In the genomic region with DNA sequence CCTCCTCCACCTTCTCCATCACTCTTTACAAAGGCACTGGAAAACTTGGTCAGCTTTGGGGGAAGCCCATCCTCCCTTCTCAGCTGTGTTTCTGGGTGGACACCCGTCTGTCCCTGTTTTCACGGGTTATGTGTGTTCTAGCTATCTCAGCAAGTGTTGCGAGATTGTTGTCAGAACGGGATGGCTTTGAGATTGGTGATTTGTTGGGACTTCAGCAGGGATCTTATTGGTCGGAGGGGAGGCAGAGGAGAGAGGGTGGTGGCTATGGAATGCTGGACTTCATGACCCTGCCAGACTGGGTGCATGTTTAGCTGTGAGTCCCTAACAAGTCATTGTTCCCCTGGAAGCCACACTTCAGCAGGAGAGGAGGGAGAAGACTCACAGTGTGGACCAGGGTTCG, we compare ENCODE assay signal across 13 cellular contexts. TPM values are rescaled to one million over a fixed set of nuclear protein-coding genes. Genes with fewer than 3 reads are reported as not detected.
A peak's percentile ranks its signal among the peaks of the same experiment; 100 is the strongest.
DNase-seq lines count a peak whose midpoint lies in the region; ATAC-seq and TF ChIP-seq lines count a peak whose summit lies in the region.
"Had no signal": no experiment of that assay in that cellular context is flagged by ENCODE, and none has a peak within 500 bp of the region (broad histone marks: within the 10 kb centered on the region; RNA-seq: fewer than 3 reads in every experiment).

No MANE protein-coding gene starts in this region.

- H3K14ac ChIP-seq in mesenchymal stem cell (ENCODE audit: low read length in 2 of 2) = no peak overlapping the region

- H3K4me3 ChIP-seq in mesenchymal stem cell (ENCODE audit: insufficient read depth in 1 of 2, low read depth in 1 of 2, low read length in 2 of 2) (peak overlapping the region in 1 of 2 experiments; percentile 98), vagina (no peak overlapping the region)

- H3K36me3 ChIP-seq in mesenchymal stem cell (ENCODE audit: control insufficient read depth in 1 of 2, insufficient read depth in 2 of 2, low read depth in 1 of 2, low read length in 2 of 2) (peaks cover 51 to 56% of the 10 kb centered on the region in 2 experiments), vagina (peaks cover 0 to 40% of the 10 kb centered on the region in 2 donors)

- ATAC-seq in stimulated activated naive CD8-positive, alpha-beta T cell treated with anti-CD3 and anti-CD28 coated beads, Interleukin-15, Interleukin-2, amounts not matched to agents 100 U/mL and 50 U/mL, for 24 hours = no peak
- no peak for ATAC-seq in activated naive CD8-positive, alpha-beta T cell treated with anti-CD3 and anti-CD28 coated beads, Interleukin-2, amount 10 ng/mL, durations not matched to agents 7 days and 5 days (ENCODE audit: low read depth)

- H3K23ac ChIP-seq in mesenchymal stem cell (ENCODE audit: low read length in 2 of 2) = no peak overlapping the region

- H4K91ac ChIP-seq in mesenchymal stem cell (ENCODE audit: low read length) = no peak overlapping the region

- H2BK15ac ChIP-seq in mesenchymal stem cell (ENCODE audit: low read depth, poor library complexity, severe bottlenecking) = no peak overlapping the region

- no peak for DNase-seq in stimulated activated naive CD8-positive, alpha-beta T cell treated with anti-CD3 and anti-CD28 coated beads, Interleukin-15, Interleukin-2, amounts not matched to agents 100 U/mL and 50 U/mL, for 24 hours
- no peak for DNase-seq in activated naive CD8-positive, alpha-beta T cell treated with anti-CD3 and anti-CD28 coated beads, Interleukin-2, amount 10 ng/mL, durations not matched to agents 7 days and 5 days
- DNase-seq in mesenchymal stem cell (no peak), vagina (ENCODE audit: extremely low spot score in 2 of 2) (no peak), NCI-H1694 (lab: John Stamatoyannopoulos, UW) (no peak), mesenteric fat pad (ENCODE audit: low spot score) (no peak)
- no peak for DNase-seq in activated CD4-positive, CD25-positive, alpha-beta regulatory T cell (lab: John Stamatoyannopoulos, UW)
- DNase-seq: adrenal gland, C1 segment of cervical spinal cord, HCEC 1CT, kidney glomerular epithelial cell, T1000 had no signal

- no peak overlapping the region for H3K4ac ChIP-seq in mesenchymal stem cell (ENCODE audit: low read depth in 1 of 2, low read length in 2 of 2)

- H3K27ac Mint-ChIP-seq in stimulated activated naive CD8-positive, alpha-beta T cell treated with anti-CD3 and anti-CD28 coated beads, Interleukin-15, Interleukin-2, amounts not matched to agents 100 ng/mL and 50 ng/mL, for 24 hours = peak overlapping the region; percentile 98
- H3K27ac Mint-ChIP-seq in activated naive CD8-positive, alpha-beta T cell treated with anti-CD3 and anti-CD28 coated beads, Interleukin-2, amount 10 ng/mL, durations not matched to agents 7 days and 5 days = peak overlapping the region; percentile 64

- no peak for TF ChIP-seq POLR2A in vagina (IDR thresholded peaks at IDR 0.05)

- H3K4me1 Mint-ChIP-seq in stimulated activated naive CD8-positive, alpha-beta T cell treated with anti-CD3 and anti-CD28 coated beads, Interleukin-15, Interleukin-2, amounts not matched to agents 100 ng/mL and 50 ng/mL, for 24 hours (ENCODE audit: low read depth) = peaks cover 44% of the 10 kb centered on the region
- peaks cover 31% of the 10 kb centered on the region for H3K4me1 Mint-ChIP-seq in activated naive CD8-positive, alpha-beta T cell treated with anti-CD3 and anti-CD28 coated beads, Interleukin-2, amount 10 ng/mL, durations not matched to agents 7 days and 5 days

- H3K27ac ChIP-seq in mesenchymal stem cell (ENCODE audit: low read length, poor library complexity, severe bottlenecking) (peak overlapping the region; percentile 51), vagina (peak overlapping the region; percentile 84)

- H3K4me2 ChIP-seq in mesenchymal stem cell (ENCODE audit: low read length, poor library complexity, severe bottlenecking) = no peak overlapping the region

- peak overlapping the region; percentile 94 for H3K9ac ChIP-seq in mesenchymal stem cell (ENCODE audit: low read length)

- H2BK5ac ChIP-seq in mesenchymal stem cell (ENCODE audit: low read depth, low read length, poor library complexity, severe bottlenecking) = no peak overlapping the region

- H4K8ac ChIP-seq in mesenchymal stem cell (ENCODE audit: low read length) = no peak overlapping the region

- no peak overlapping the region for H2BK12ac ChIP-seq in mesenchymal stem cell (ENCODE audit: low read length in 2 of 2)

- POLR2A ChIA-PET in activated naive CD8-positive, alpha-beta T cell treated with anti-CD3 and anti-CD28 coated beads, Interleukin-2, amount 10 ng/mL, durations not matched to agents 7 days and 5 days (lab: Charles Lee) = interaction anchor here (0.5 to 7.2 kb wide), 6 partner anchors 12 to 174 kb away, joined by 6 to 106 read pairs (median 24); a partner anchor contains a TSS

- H3K4me1 ChIP-seq in mesenchymal stem cell (ENCODE audit: control insufficient read depth, insufficient read depth, low read depth, low read length) (peaks cover 16% of the 10 kb centered on the region), vagina (peaks cover 21% of the 10 kb centered on the region)

- peaks cover 33% of the 10 kb centered on the region for H3K79me1 ChIP-seq in mesenchymal stem cell (replicated peaks; ENCODE audit: low read length, poor library complexity, severe bottlenecking)

- intact Hi-C loops in vagina (cut with DNase I) = no loop called here

- no peaks in the 10 kb centered on the region for H3K27me3 Mint-ChIP-seq in stimulated activated naive CD8-positive, alpha-beta T cell treated with anti-CD3 and anti-CD28 coated beads, Interleukin-15, Interleukin-2, amounts not matched to agents 100 ng/mL and 50 ng/mL, for 24 hours
- no peaks in the 10 kb centered on the region for H3K27me3 Mint-ChIP-seq in activated naive CD8-positive, alpha-beta T cell treated with anti-CD3 and anti-CD28 coated beads, Interleukin-2, amount 10 ng/mL, durations not matched to agents 7 days and 5 days

- H2AK5ac ChIP-seq in mesenchymal stem cell (ENCODE audit: low read length, severe bottlenecking) = peak overlapping the region; percentile 70

- H3K4me3 Mint-ChIP-seq in stimulated activated naive CD8-positive, alpha-beta T cell treated with anti-CD3 and anti-CD28 coated beads, Interleukin-15, Interleukin-2, amounts not matched to agents 100 ng/mL and 50 ng/mL, for 24 hours = peak overlapping the region; percentile 95
- H3K4me3 Mint-ChIP-seq in activated naive CD8-positive, alpha-beta T cell treated with anti-CD3 and anti-CD28 coated beads, Interleukin-2, amount 10 ng/mL, durations not matched to agents 7 days and 5 days = peak overlapping the region; percentile 96

- no peaks in the 10 kb centered on the region for H3K9me3 Mint-ChIP-seq in stimulated activated naive CD8-positive, alpha-beta T cell treated with anti-CD3 and anti-CD28 coated beads, Interleukin-15, Interleukin-2, amounts not matched to agents 100 ng/mL and 50 ng/mL, for 24 hours
- H3K9me3 Mint-ChIP-seq in activated naive CD8-positive, alpha-beta T cell treated with anti-CD3 and anti-CD28 coated beads, Interleukin-2, amount 10 ng/mL, durations not matched to agents 7 days and 5 days = no peaks in the 10 kb centered on the region

- no peak overlapping the region for H3K18ac ChIP-seq in mesenchymal stem cell (ENCODE audit: low read depth in 1 of 2, low read length in 2 of 2)

- no peaks in the 10 kb centered on the region for H3K9me3 ChIP-seq in mesenchymal stem cell (ENCODE audit: control insufficient read depth, low read length)
- no peaks in the 10 kb centered on the region for H3K9me3 ChIP-seq in vagina
- H3K9me3 ChIP-seq: adrenal gland had no signal

- no peak for TF ChIP-seq CTCF in vagina (IDR thresholded peaks at IDR 0.05)

- H2BK120ac ChIP-seq in mesenchymal stem cell (ENCODE audit: low read depth, low read length) = no peak overlapping the region

- H3K27me3 ChIP-seq in mesenchymal stem cell (ENCODE audit: control insufficient read depth in 1 of 2, insufficient read depth in 1 of 2, low read length in 2 of 2) = no peaks in the 10 kb centered on the region
- no peaks in the 10 kb centered on the region for H3K27me3 ChIP-seq in vagina
- H3K27me3 ChIP-seq: adrenal gland had no signal

- no peak overlapping the region for H2AFZ ChIP-seq in mesenchymal stem cell (ENCODE audit: low read depth, low read length)

- peaks cover 49% of the 10 kb centered on the region for H3K36me3 Mint-ChIP-seq in stimulated activated naive CD8-positive, alpha-beta T cell treated with anti-CD3 and anti-CD28 coated beads, Interleukin-15, Interleukin-2, amounts not matched to agents 100 ng/mL and 50 ng/mL, for 24 hours (ENCODE audit: low read depth)
- H3K36me3 Mint-ChIP-seq in activated naive CD8-positive, alpha-beta T cell treated with anti-CD3 and anti-CD28 coated beads, Interleukin-2, amount 10 ng/mL, durations not matched to agents 7 days and 5 days = peaks cover 26% of the 10 kb centered on the region

- WGBS in mesenchymal stem cell = 84% methylated on average over 6 of the region's 6 CpGs

RNA-seq across cellular contexts. Expression of a gene that starts 2.1 kb away (rescaled TPM):
- 10 to 100 TPM; 84.8 to 95.4 TPM for total RNA-seq in activated naive CD8-positive, alpha-beta T cell treated with anti-CD3 and anti-CD28 coated beads, Interleukin-2, amount 10 ng/mL, durations not matched to agents 7 days and 5 days
- polyA plus RNA-seq in mesenchymal stem cell (2013, experiment 1 of 2) = 77.2 TPM
- polyA plus RNA-seq in mesenchymal stem cell (2013, experiment 2 of 2) = 74.0 TPM
- total RNA-seq in vagina = 36.6 TPM
- total RNA-seq in mesenteric fat pad = 74.8 TPM

RNA-seq across cellular contexts. Expression of a gene that starts 3.0 kb away (rescaled TPM):
- total RNA-seq in activated naive CD8-positive, alpha-beta T cell treated with anti-CD3 and anti-CD28 coated beads, Interleukin-2, amount 10 ng/mL, durations not matched to agents 7 days and 5 days = 10 to 100 TPM; 76.7 to 85.2 TPM
- 7.1 TPM for polyA plus RNA-seq in mesenchymal stem cell (2013, experiment 1 of 2)
- polyA plus RNA-seq in mesenchymal stem cell (2013, experiment 2 of 2) = 6.9 TPM
- 8.6 TPM for total RNA-seq in vagina
- total RNA-seq in mesenteric fat pad = 0.16 TPM

RNA-seq across cellular contexts. Expression of a gene that starts 13.3 kb away (rescaled TPM):
- 1,000 to 10,000 TPM; 1,129 to 1,200 TPM for total RNA-seq in activated naive CD8-positive, alpha-beta T cell treated with anti-CD3 and anti-CD28 coated beads, Interleukin-2, amount 10 ng/mL, durations not matched to agents 7 days and 5 days
- 589 TPM for polyA plus RNA-seq in mesenchymal stem cell (2013, experiment 1 of 2)
- 572 TPM for polyA plus RNA-seq in mesenchymal stem cell (2013, experiment 2 of 2)
- total RNA-seq in vagina (274 TPM), mesenteric fat pad (383 TPM)

RNA-seq across cellular contexts. Expression of a gene that starts 13.3 kb away (rescaled TPM):
- total RNA-seq in activated naive CD8-positive, alpha-beta T cell treated with anti-CD3 and anti-CD28 coated beads, Interleukin-2, amount 10 ng/mL, durations not matched to agents 7 days and 5 days = 1 to 10 TPM; 2.6 to 3.1 TPM
- polyA plus RNA-seq in mesenchymal stem cell (2013, experiment 1 of 2) = 6.0 TPM
- 6.0 TPM for polyA plus RNA-seq in mesenchymal stem cell (2013, experiment 2 of 2)
- total RNA-seq in vagina (5.2 TPM), mesenteric fat pad (1.2 TPM)

RNA-seq across cellular contexts. Expression of a gene that starts 19.1 kb away (rescaled TPM):
- total RNA-seq in activated naive CD8-positive, alpha-beta T cell treated with anti-CD3 and anti-CD28 coated beads, Interleukin-2, amount 10 ng/mL, durations not matched to agents 7 days and 5 days = 10 to 100 TPM; 16.4 to 17.0 TPM
- polyA plus RNA-seq in mesenchymal stem cell (2013, experiment 1 of 2) = 6.3 TPM
- 6.7 TPM for polyA plus RNA-seq in mesenchymal stem cell (2013, experiment 2 of 2)
- 3.2 TPM for total RNA-seq in vagina
- 4.6 TPM for total RNA-seq in mesenteric fat pad
